ENCODE assay signal across 1 cellular context in genomic region chr2:164711246-164712138, GRCh38.
TF ChIP-seq lines count a peak whose summit lies in the region.

No MANE protein-coding gene starts in this region.

TF ChIP-seq in HepG2, 621 proteins besides CTCF, POLR2A, EP300 and RAD21 (continued from another document and continues in another):
- TF ChIP-seq, protein P1, sequence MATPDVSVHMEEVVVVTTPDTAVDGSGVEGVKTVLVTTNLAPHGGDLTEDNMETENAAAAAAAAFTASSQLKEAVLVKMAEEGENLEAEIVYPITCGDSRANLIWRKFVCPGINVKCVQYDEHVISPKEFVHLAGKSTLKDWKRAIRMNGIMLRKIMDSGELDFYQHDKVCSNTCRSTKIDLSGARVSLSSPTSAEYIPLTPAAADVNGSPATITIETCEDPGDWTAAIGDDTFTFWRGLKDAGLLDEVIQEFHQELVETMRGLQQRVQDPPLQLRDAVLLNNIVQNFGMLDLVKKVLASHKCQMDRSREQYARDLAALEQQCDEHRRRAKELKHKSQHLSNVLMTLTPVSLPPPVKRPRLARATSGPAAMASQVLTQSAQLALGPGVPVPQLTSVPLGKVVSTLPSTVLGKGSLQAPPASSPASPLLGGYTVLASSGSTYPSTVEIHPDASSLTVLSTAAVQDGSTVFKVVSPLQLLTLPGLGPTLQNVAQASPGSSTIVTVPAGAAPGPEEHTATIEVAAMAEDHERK (CRISPR knock-in tag; IDR thresholded peaks at IDR 0.05; ENCODE audit: low read depth): no peak
- no peak for TF ChIP-seq ZNF512 (CRISPR knock-in tag; IDR thresholded peaks at IDR 0.05)
- TF ChIP-seq ZNF784 (CRISPR knock-in tag; IDR thresholded peaks at IDR 0.05; ENCODE audit: borderline replicate concordance): no peak
- TF ChIP-seq MAFF (IDR thresholded peaks at IDR 0.05; ENCODE audit: low read depth, low read length): no peak; the same call in 1 of the 2 replicates
- no peak for TF ChIP-seq MTA3 (CRISPR knock-in tag; IDR thresholded peaks at IDR 0.05)
- TF ChIP-seq, protein P2, sequence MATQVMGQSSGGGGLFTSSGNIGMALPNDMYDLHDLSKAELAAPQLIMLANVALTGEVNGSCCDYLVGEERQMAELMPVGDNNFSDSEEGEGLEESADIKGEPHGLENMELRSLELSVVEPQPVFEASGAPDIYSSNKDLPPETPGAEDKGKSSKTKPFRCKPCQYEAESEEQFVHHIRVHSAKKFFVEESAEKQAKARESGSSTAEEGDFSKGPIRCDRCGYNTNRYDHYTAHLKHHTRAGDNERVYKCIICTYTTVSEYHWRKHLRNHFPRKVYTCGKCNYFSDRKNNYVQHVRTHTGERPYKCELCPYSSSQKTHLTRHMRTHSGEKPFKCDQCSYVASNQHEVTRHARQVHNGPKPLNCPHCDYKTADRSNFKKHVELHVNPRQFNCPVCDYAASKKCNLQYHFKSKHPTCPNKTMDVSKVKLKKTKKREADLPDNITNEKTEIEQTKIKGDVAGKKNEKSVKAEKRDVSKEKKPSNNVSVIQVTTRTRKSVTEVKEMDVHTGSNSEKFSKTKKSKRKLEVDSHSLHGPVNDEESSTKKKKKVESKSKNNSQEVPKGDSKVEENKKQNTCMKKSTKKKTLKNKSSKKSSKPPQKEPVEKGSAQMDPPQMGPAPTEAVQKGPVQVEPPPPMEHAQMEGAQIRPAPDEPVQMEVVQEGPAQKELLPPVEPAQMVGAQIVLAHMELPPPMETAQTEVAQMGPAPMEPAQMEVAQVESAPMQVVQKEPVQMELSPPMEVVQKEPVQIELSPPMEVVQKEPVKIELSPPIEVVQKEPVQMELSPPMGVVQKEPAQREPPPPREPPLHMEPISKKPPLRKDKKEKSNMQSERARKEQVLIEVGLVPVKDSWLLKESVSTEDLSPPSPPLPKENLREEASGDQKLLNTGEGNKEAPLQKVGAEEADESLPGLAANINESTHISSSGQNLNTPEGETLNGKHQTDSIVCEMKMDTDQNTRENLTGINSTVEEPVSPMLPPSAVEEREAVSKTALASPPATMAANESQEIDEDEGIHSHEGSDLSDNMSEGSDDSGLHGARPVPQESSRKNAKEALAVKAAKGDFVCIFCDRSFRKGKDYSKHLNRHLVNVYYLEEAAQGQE (IDR thresholded peaks at IDR 0.05; ENCODE audit: borderline replicate concordance in 1 of 2, low read depth in 1 of 2, low read length in 2 of 2): no peak; a peak in 1 of 4 replicates
- no peak for TF ChIP-seq NBN (conservative IDR thresholded peaks at IDR 0.05)
- no peak for TF ChIP-seq KLF6 (CRISPR knock-in tag; IDR thresholded peaks at IDR 0.05)
- TF ChIP-seq KDM3A (CRISPR knock-in tag; IDR thresholded peaks at IDR 0.05; ENCODE audit: low read depth): no peak
- no peak; the same call in 1 of the 2 replicates for TF ChIP-seq ZNF142 (CRISPR knock-in tag; IDR thresholded peaks at IDR 0.05)
- no peak for TF ChIP-seq HNF1B (CRISPR knock-in tag; IDR thresholded peaks at IDR 0.05)
- no peak for TF ChIP-seq SMAD1 (CRISPR knock-in tag; IDR thresholded peaks at IDR 0.05; ENCODE audit: borderline replicate concordance, low read depth)
- TF ChIP-seq ZNF782 (CRISPR knock-in tag; IDR thresholded peaks at IDR 0.05; ENCODE audit: borderline replicate concordance): no peak
- TF ChIP-seq ZNF891 (CRISPR knock-in tag; IDR thresholded peaks at IDR 0.05): no peak
- no peak for TF ChIP-seq RFX1 (IDR thresholded peaks at IDR 0.05)
- TF ChIP-seq KDM5A (IDR thresholded peaks at IDR 0.05; ENCODE audit: borderline replicate concordance, low read length): 0 out of 2 replicates have a peak, but pooled peaks have one; percentile 1
- no peak for TF ChIP-seq SOX6 (IDR thresholded peaks at IDR 0.05)
- TF ChIP-seq SOX6 (CRISPR knock-in tag; IDR thresholded peaks at IDR 0.05): peak; percentile 13; the same call in 1 of the 2 replicates
- no peak for TF ChIP-seq DBP (CRISPR knock-in tag; IDR thresholded peaks at IDR 0.05; ENCODE audit: not compliant biosample characterization)
- TF ChIP-seq HOXA5 (CRISPR knock-in tag; IDR thresholded peaks at IDR 0.05): no peak
- TF ChIP-seq SMAD9 (CRISPR knock-in tag; IDR thresholded peaks at IDR 0.05): no peak
- TF ChIP-seq GTF3A (CRISPR knock-in tag; conservative IDR thresholded peaks at IDR 0.05): no peak
- TF ChIP-seq ZZZ3 (CRISPR knock-in tag; IDR thresholded peaks at IDR 0.05; ENCODE audit: borderline replicate concordance): no peak
- TF ChIP-seq, protein P3, sequence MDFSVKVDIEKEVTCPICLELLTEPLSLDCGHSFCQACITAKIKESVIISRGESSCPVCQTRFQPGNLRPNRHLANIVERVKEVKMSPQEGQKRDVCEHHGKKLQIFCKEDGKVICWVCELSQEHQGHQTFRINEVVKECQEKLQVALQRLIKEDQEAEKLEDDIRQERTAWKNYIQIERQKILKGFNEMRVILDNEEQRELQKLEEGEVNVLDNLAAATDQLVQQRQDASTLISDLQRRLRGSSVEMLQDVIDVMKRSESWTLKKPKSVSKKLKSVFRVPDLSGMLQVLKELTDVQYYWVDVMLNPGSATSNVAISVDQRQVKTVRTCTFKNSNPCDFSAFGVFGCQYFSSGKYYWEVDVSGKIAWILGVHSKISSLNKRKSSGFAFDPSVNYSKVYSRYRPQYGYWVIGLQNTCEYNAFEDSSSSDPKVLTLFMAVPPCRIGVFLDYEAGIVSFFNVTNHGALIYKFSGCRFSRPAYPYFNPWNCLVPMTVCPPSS (IDR thresholded peaks at IDR 0.05): no peak
- TF ChIP-seq HOXD1 (CRISPR knock-in tag; IDR thresholded peaks at IDR 0.05): no peak
- no peak for TF ChIP-seq FLYWCH1 (CRISPR knock-in tag; IDR thresholded peaks at IDR 0.05)
- TF ChIP-seq HNRNPH1 (optimal IDR thresholded peaks at IDR 0.05; ENCODE audit: low read depth, low read length): no peak
- no peak for TF ChIP-seq CCDC6 (CRISPR knock-in tag; IDR thresholded peaks at IDR 0.05)
- no peak for TF ChIP-seq TARDBP (CRISPR knock-in tag; IDR thresholded peaks at IDR 0.05)
- no peak for TF ChIP-seq PAWR (CRISPR knock-in tag; IDR thresholded peaks at IDR 0.05; ENCODE audit: borderline replicate concordance)
- no peak for TF ChIP-seq ZIK1 (CRISPR knock-in tag; IDR thresholded peaks at IDR 0.05; ENCODE audit: borderline replicate concordance, low read depth)
- TF ChIP-seq ZNF614 (CRISPR knock-in tag; IDR thresholded peaks at IDR 0.05; ENCODE audit: borderline replicate concordance): no peak
- TF ChIP-seq FOXA3 (CRISPR knock-in tag; IDR thresholded peaks at IDR 0.05): no peak; the same call in 1 of the 2 replicates
- no peak for TF ChIP-seq ZNF691 (CRISPR knock-in tag; IDR thresholded peaks at IDR 0.05; ENCODE audit: borderline replicate concordance, low read depth)
- TF ChIP-seq, protein P4, sequence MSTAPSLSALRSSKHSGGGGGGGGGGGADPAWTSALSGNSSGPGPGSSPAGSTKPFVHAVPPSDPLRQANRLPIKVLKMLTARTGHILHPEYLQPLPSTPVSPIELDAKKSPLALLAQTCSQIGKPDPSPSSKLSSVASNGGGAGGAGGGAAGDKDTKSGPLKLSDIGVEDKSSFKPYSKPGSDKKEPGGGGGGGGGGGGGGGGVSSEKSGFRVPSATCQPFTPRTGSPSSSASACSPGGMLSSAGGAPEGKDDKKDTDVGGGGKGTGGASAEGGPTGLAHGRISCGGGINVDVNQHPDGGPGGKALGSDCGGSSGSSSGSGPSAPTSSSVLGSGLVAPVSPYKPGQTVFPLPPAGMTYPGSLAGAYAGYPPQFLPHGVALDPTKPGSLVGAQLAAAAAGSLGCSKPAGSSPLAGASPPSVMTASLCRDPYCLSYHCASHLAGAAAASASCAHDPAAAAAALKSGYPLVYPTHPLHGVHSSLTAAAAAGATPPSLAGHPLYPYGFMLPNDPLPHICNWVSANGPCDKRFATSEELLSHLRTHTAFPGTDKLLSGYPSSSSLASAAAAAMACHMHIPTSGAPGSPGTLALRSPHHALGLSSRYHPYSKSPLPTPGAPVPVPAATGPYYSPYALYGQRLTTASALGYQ (CRISPR knock-in tag; IDR thresholded peaks at IDR 0.05): peak; percentile 79
- no peak for TF ChIP-seq IRF1 (CRISPR knock-in tag; IDR thresholded peaks at IDR 0.05; ENCODE audit: low read depth)
- no peak for TF ChIP-seq YY1 (IDR thresholded peaks at IDR 0.05; ENCODE audit: insufficient read depth, insufficient replicate concordance, low read depth, low read length)
